ENCODE assay signal across 15 cellular contexts in genomic region chr2:186308347-186308746, GRCh38.
DNase-seq lines count a peak whose midpoint lies in the region; ATAC-seq and TF ChIP-seq lines count a peak whose summit lies in the region.
"Had no signal": no experiment of that assay in that cellular context is flagged by ENCODE, and none has a peak within 500 bp of the region (broad histone marks: within the 10 kb centered on the region; RNA-seq: fewer than 3 reads in every experiment).

No MANE protein-coding gene starts in this region.

- H3K36me3 Mint-ChIP-seq in endothelial cell (ENCODE audit: low read depth, unreplicated experiment): no peaks in the 10 kb centered on the region
- H3K36me3 Mint-ChIP-seq in activated T-helper 2 cell treated with anti-CD3 and anti-CD28 coated beads, Interferon-gamma antibody, Interleukin-2, Interleukin-4, amounts not matched to agents 10 μg/mL and 5 μg/mL and 100 μg/mL, durations not matched to agents 14 hours and 24 hours and 36 hours (ENCODE audit: low read depth): no peaks in the 10 kb centered on the region

- no peak overlapping the region for H4K91ac ChIP-seq in IMR-90 (ENCODE audit: insufficient read depth, low read depth, low read length)

- H3K9me3 Mint-ChIP-seq in endothelial cell (ENCODE audit: unreplicated experiment): no peaks in the 10 kb centered on the region
- H3K9me3 Mint-ChIP-seq in activated T-helper 2 cell treated with anti-CD3 and anti-CD28 coated beads, Interferon-gamma antibody, Interleukin-2, Interleukin-4, amounts not matched to agents 10 μg/mL and 5 μg/mL and 100 μg/mL, durations not matched to agents 14 hours and 24 hours and 36 hours: peaks cover 5% of the 10 kb centered on the region

- H3K27me3 Mint-ChIP-seq in endothelial cell (ENCODE audit: unreplicated experiment): no peaks in the 10 kb centered on the region
- H3K27me3 Mint-ChIP-seq in activated T-helper 2 cell treated with anti-CD3 and anti-CD28 coated beads, Interferon-gamma antibody, Interleukin-2, Interleukin-4, amounts not matched to agents 10 μg/mL and 5 μg/mL and 100 μg/mL, durations not matched to agents 14 hours and 24 hours and 36 hours (ENCODE audit: low read depth): no peaks in the 10 kb centered on the region

- H3K4me3 ChIP-seq in IMR-90 (ENCODE audit: insufficient read depth, low read depth, low read length) (no peak overlapping the region), mucosa of descending colon (no peak overlapping the region)
- H3K4me3 ChIP-seq: psoas muscle had no signal

- POLR2A ChIA-PET in IMR-90 (lab: Charles Lee; ENCODE audit: unreplicated experiment): no interaction called here

- no peak overlapping the region for H3K4me2 ChIP-seq in IMR-90 (ENCODE audit: low read depth, low read length)

- no peak overlapping the region for H3K4me3 Mint-ChIP-seq in endothelial cell (ENCODE audit: unreplicated experiment)
- H3K4me3 Mint-ChIP-seq in activated T-helper 2 cell treated with anti-CD3 and anti-CD28 coated beads, Interferon-gamma antibody, Interleukin-2, Interleukin-4, amounts not matched to agents 10 μg/mL and 5 μg/mL and 100 μg/mL, durations not matched to agents 14 hours and 24 hours and 36 hours (ENCODE audit: low read depth): no peak overlapping the region
- H3K4me3 Mint-ChIP-seq: activated naive CD4-positive, alpha-beta T cell treated with anti-CD3 and anti-CD28 coated beads for 36 hours; T-helper 2 cell treated with Interferon-gamma antibody and Interleukin-4, amounts not matched to agents 5 μg/mL and 100 μg/mL, for 36 hours had no signal

- H3K18ac ChIP-seq in IMR-90 (ENCODE audit: low read depth, low read length): no peak overlapping the region

- H3K4me1 ChIP-seq in IMR-90 (ENCODE audit: control insufficient read depth, insufficient read depth, low read length) (no peaks in the 10 kb centered on the region), mucosa of descending colon (ENCODE audit: low read depth) (no peaks in the 10 kb centered on the region)
- H3K4me1 ChIP-seq: psoas muscle had no signal

- no peak overlapping the region for H4K8ac ChIP-seq in IMR-90 (ENCODE audit: low read depth in 2 of 2, low read length in 2 of 2)

- H3K9me3 ChIP-seq in IMR-90 (ENCODE audit: control insufficient read depth, insufficient read depth, low read length) (no peaks in the 10 kb centered on the region), mucosa of descending colon (peaks cover 8% of the 10 kb centered on the region)
- H3K9me3 ChIP-seq: psoas muscle had no signal

- H4K20me1 ChIP-seq in IMR-90 (ENCODE audit: insufficient read depth, low read length): no peaks in the 10 kb centered on the region

- no peaks in the 10 kb centered on the region for H3K9me1 ChIP-seq in IMR-90 (ENCODE audit: insufficient read depth, low read length)

- H3K27me3 ChIP-seq in IMR-90 (ENCODE audit: control insufficient read depth, insufficient read depth, low read length): no peaks in the 10 kb centered on the region

- dilution Hi-C loops in IMR-90 (cut with HindIII; ENCODE audit: low sequenced_read_pairs, unreplicated experiment): no loop called here

- no peaks in the 10 kb centered on the region for H3K79me1 ChIP-seq in IMR-90 (ENCODE audit: low read depth in 1 of 2, low read length in 2 of 2)

- CTCF ChIA-PET in IMR-90 (lab: Yijun Ruan, JAX): no interaction called here

- H2BK15ac ChIP-seq in IMR-90 (ENCODE audit: low read depth, low read length): no peak overlapping the region

- in situ Hi-C loops in IMR-90 (cut with MboI; ENCODE audit: low sequenced_read_pairs) (no loop called here), GM13976 (cut with MboI; ENCODE audit: low sequenced_read_pairs, unreplicated experiment) (no loop called here)

- no peak overlapping the region for H3K4ac ChIP-seq in IMR-90 (ENCODE audit: low read depth, low read length)

- H3K4me1 Mint-ChIP-seq in endothelial cell (ENCODE audit: unreplicated experiment): peaks cover 13% of the 10 kb centered on the region
- no peaks in the 10 kb centered on the region for H3K4me1 Mint-ChIP-seq in activated T-helper 2 cell treated with anti-CD3 and anti-CD28 coated beads, Interferon-gamma antibody, Interleukin-2, Interleukin-4, amounts not matched to agents 10 μg/mL and 5 μg/mL and 100 μg/mL, durations not matched to agents 14 hours and 24 hours and 36 hours (ENCODE audit: low read depth)

- WGBS in IMR-90 (ENCODE audit: extremely low coverage in 2 of 2, insufficient read length in 1 of 2), 2 experiments: 20% methylated on average over 1 of the region's 1 CpG; no CpG with 5 or more reads in 1 of the 2 experiments

- H2AK5ac ChIP-seq in IMR-90 (ENCODE audit: low read depth, low read length): no peak overlapping the region

- H2BK5ac ChIP-seq in IMR-90 (ENCODE audit: low read depth, low read length, poor library complexity, severe bottlenecking): no peak overlapping the region

- peak overlapping the region; percentile 13 for H3K27ac Mint-ChIP-seq in endothelial cell (ENCODE audit: unreplicated experiment)
- no peak overlapping the region for H3K27ac Mint-ChIP-seq in activated T-helper 2 cell treated with anti-CD3 and anti-CD28 coated beads, Interferon-gamma antibody, Interleukin-2, Interleukin-4, amounts not matched to agents 10 μg/mL and 5 μg/mL and 100 μg/mL, durations not matched to agents 14 hours and 24 hours and 36 hours
- H3K27ac Mint-ChIP-seq: activated naive CD4-positive, alpha-beta T cell treated with anti-CD3 and anti-CD28 coated beads for 36 hours; T-helper 2 cell treated with Interferon-gamma antibody and Interleukin-4, amounts not matched to agents 5 μg/mL and 100 μg/mL, for 36 hours had no signal

- H2BK120ac ChIP-seq in IMR-90 (ENCODE audit: low read depth, low read length): no peak overlapping the region

- intact Hi-C loops in IMR-90 (cut with micrococcal nuclease) (no loop called here), mucosa of descending colon (cut with DNase I, micrococcal nuclease) (no loop called here), posterior cingulate gyrus (cut with DNase I) (no loop called here)
- intact Hi-C loops in activated T-helper 2 cell treated with anti-CD3 and anti-CD28 coated beads, Interferon-gamma antibody, Interleukin-2, Interleukin-4, amounts not matched to agents 10 μg/mL and 5 μg/mL and 100 μg/mL, durations not matched to agents 14 hours and 24 hours and 36 hours (cut with micrococcal nuclease): no loop called here

- H2AK9ac ChIP-seq in IMR-90 (replicated peaks; ENCODE audit: low read depth, low read length, poor library complexity): no peak overlapping the region

- H2AFZ ChIP-seq in IMR-90 (replicated peaks; ENCODE audit: low read length, poor library complexity): no peak overlapping the region

- H3K23ac ChIP-seq in IMR-90 (ENCODE audit: low read depth, low read length): no peak overlapping the region

- BruUV-seq in IMR-90 (replicated peaks; lab: Mats Ljungman, UMichigan): no TSS peak

- no peak for TF ChIP-seq CTCF in IMR-90 (conservative IDR thresholded peaks at IDR 0.05; ENCODE audit: low read depth, low read length)
- TF ChIP-seq CTCF in endothelial cell (IDR thresholded peaks at IDR 0.05; ENCODE audit: unreplicated experiment): no peak
- no peak for TF ChIP-seq CTCF in mucosa of descending colon (IDR thresholded peaks at IDR 0.05)
- TF ChIP-seq CTCF in GM13976 (IDR thresholded peaks at IDR 0.05; ENCODE audit: borderline replicate concordance, control extremely low read depth, extremely low read depth, insufficient read depth, missing control alignments): no peak

- H3K9ac ChIP-seq in IMR-90 (ENCODE audit: low read depth, low read length): no peak overlapping the region

- H3K36me3 ChIP-seq in IMR-90 (ENCODE audit: control insufficient read depth, insufficient read depth, low read length) (no peaks in the 10 kb centered on the region), mucosa of descending colon (ENCODE audit: low read depth) (no peaks in the 10 kb centered on the region)

- DNase-seq in IMR-90 (peak; percentile 18), endothelial cell (ENCODE audit: low spot score) (no peak), mucosa of descending colon (no peak), posterior cingulate gyrus (no peak), GM13976 (ENCODE audit: low spot score) (no peak)
- no peak for DNase-seq in activated CD4-positive, alpha-beta T cell treated with anti-CD3 and anti-CD28 coated beads for 1 hour
- DNase-seq in activated T-helper 2 cell treated with anti-CD3 and anti-CD28 coated beads, Interferon-gamma antibody, Interleukin-2, Interleukin-4, amounts not matched to agents 10 μg/mL and 5 μg/mL and 100 μg/mL, durations not matched to agents 14 hours and 24 hours and 36 hours (ENCODE audit: low spot score): no peak
- DNase-seq: activated naive CD4-positive, alpha-beta T cell treated with anti-CD3 and anti-CD28 coated beads for 36 hours; C1 segment of cervical spinal cord; psoas muscle; stimulated activated CD4-positive, alpha-beta T cell treated with anti-CD3 and anti-CD28 coated beads, Interleukin-4, amount 100 ng/mL, for 4 hours; stimulated activated naive CD8-positive, alpha-beta T cell treated with anti-CD3 and anti-CD28 coated beads, Interleukin-15, Interleukin-2, amounts not matched to agents 100 U/mL and 50 U/mL, for 24 hours had no signal

- ATAC-seq in GM21381 (IDR thresholded peaks at IDR 0.05; ENCODE audit: unreplicated experiment) (peak; percentile 18), IMR-90 (ENCODE audit: low read depth) (no peak; the same call in 1 of the 2 replicates), mucosa of descending colon (peak; percentile 42)
- ATAC-seq: Panc1; stimulated activated naive CD8-positive, alpha-beta T cell treated with anti-CD3 and anti-CD28 coated beads, Interleukin-15, Interleukin-2, amounts not matched to agents 100 U/mL and 50 U/mL, for 24 hours had no signal

- no peak overlapping the region for H3K56ac ChIP-seq in IMR-90 (ENCODE audit: extremely low read depth, insufficient read depth, low read length)

- TF ChIP-seq POLR2A in IMR-90 (IDR thresholded peaks at IDR 0.05; ENCODE audit: low read depth, low read length): no peak

- no peak overlapping the region for H2BK20ac ChIP-seq in IMR-90 (ENCODE audit: low read depth, low read length)

- no peak for TF ChIP-seq RAD21 in IMR-90 (IDR thresholded peaks at IDR 0.05; ENCODE audit: low read length)

- H4K5ac ChIP-seq in IMR-90 (ENCODE audit: low read depth, low read length): no peak overlapping the region

- H3K14ac ChIP-seq in IMR-90 (replicated peaks; ENCODE audit: low read depth, low read length): no peak overlapping the region

- H3K27ac ChIP-seq in IMR-90 (ENCODE audit: insufficient read depth, low read length): no peak overlapping the region
- H3K27ac ChIP-seq: psoas muscle had no signal

TF ChIP-seq in IMR-90, 13 proteins besides CTCF, POLR2A, EP300 and RAD21 (continues in another document):
- TF ChIP-seq MAFK (IDR thresholded peaks at IDR 0.05; ENCODE audit: low read depth, low read length) (no peak), FOS (IDR thresholded peaks at IDR 0.05; ENCODE audit: low read depth, low read length) (no peak), MXI1 (IDR thresholded peaks at IDR 0.05; ENCODE audit: borderline replicate concordance, low read depth, low read length) (no peak), CEBPB (IDR thresholded peaks at IDR 0.05; ENCODE audit: low read depth, low read length) (no peak)
